24 cellular contexts compared by ENCODE assay signal in genomic region chr9:4380406-4380805, GRCh38.
"Had no signal": no experiment of that assay in that cellular context is flagged by ENCODE, and none has a peak within 500 bp of the region (broad histone marks: within the 10 kb centered on the region; RNA-seq: fewer than 3 reads in every experiment).

No MANE protein-coding gene starts in this region.

- H3K4me2 ChIP-seq: neural progenitor cell had no signal

- H3K9me3 ChIP-seq: ovary, psoas muscle, right lobe of liver, sigmoid colon, stomach, suprapubic skin, testis, tibial artery, upper lobe of right lung, uterus had no signal

- H3K27ac ChIP-seq: neural progenitor cell, ovary, parathyroid adenoma, psoas muscle, right lobe of liver, sigmoid colon, stomach, suprapubic skin, testis, tibial artery, upper lobe of right lung, uterus had no signal

- H2AFZ ChIP-seq: neural progenitor cell, parathyroid adenoma had no signal

- H3K36me3 ChIP-seq: neural progenitor cell, ovary, right lobe of liver, sigmoid colon, stomach, suprapubic skin, tibial artery, upper lobe of right lung, uterus had no signal

- H3K27me3 ChIP-seq: neural progenitor cell, ovary, right lobe of liver, sigmoid colon, stomach, suprapubic skin, testis, tibial artery, upper lobe of right lung, uterus had no signal

- H3K9ac ChIP-seq: neural progenitor cell, parathyroid adenoma had no signal

- DNase-seq: naive thymus-derived CD4-positive, alpha-beta T cell; natural killer cell; occipital lobe; ovary; posterior cingulate gyrus; psoas muscle; right cardiac atrium; right lobe of liver; sigmoid colon; small intestine; stimulated activated CD4-positive, alpha-beta T cell treated with anti-CD3 and anti-CD28 coated beads, Interleukin-15, amount 100 ng/mL, for 24 hours; stimulated activated CD4-positive, alpha-beta T cell treated with anti-CD3 and anti-CD28 coated beads, Interleukin-2, amount 100 ng/mL, for 24 hours; stimulated activated CD4-positive, alpha-beta T cell treated with anti-CD3 and anti-CD28 coated beads, Interleukin-2, amount 100 ng/mL, for 48 hours; stimulated activated CD4-positive, alpha-beta T cell treated with anti-CD3 and anti-CD28 coated beads, Interleukin-4, amount 100 ng/mL, for 24 hours; stimulated activated naive B cell treated with anti-CD40 and anti-IgM and Interleukin-4, amounts not matched to agents 10 μg/mL and 1 μg/mL and 100 μg/mL, for 72 hours; stimulated activated naive CD4-positive, alpha-beta T cell treated with Interleukin-2 at 50 U/mL for 16 hours; stomach; testis; tibial artery; upper lobe of right lung; uterus had no signal

- H3K4me1 ChIP-seq: neural progenitor cell, parathyroid adenoma, psoas muscle, stomach, suprapubic skin, testis, tibial artery, upper lobe of right lung, uterus had no signal

- H3K79me2 ChIP-seq: parathyroid adenoma had no signal

- H3K4me3 ChIP-seq: neural progenitor cell, ovary, psoas muscle, right lobe of liver, sigmoid colon, stomach, suprapubic skin, testis, tibial artery, upper lobe of right lung, uterus had no signal
